ENCODE assay signal across 9 cellular contexts in genomic region chr22:45316796-45317526, GRCh38. TPM values are rescaled to one million over a fixed set of nuclear protein-coding genes. Genes with fewer than 3 reads are reported as not detected.
DNase-seq lines count a peak whose midpoint lies in the region; ATAC-seq and TF ChIP-seq lines count a peak whose summit lies in the region.
"Had no signal": no experiment of that assay in that cellular context is flagged by ENCODE, and none has a peak within 500 bp of the region (broad histone marks: within the 10 kb centered on the region; RNA-seq: fewer than 3 reads in every experiment).

No MANE protein-coding gene starts in this region.

- ATAC-seq in CD8-positive, alpha-beta T cell = no peak
- ATAC-seq in GM19023 (IDR thresholded peaks at IDR 0.05; ENCODE audit: unreplicated experiment) = no peak

- 74 to 82% methylated on average over 9 of the region's 9 CpGs for WGBS in esophagus squamous epithelium, 2 donors
- 78% methylated on average over 9 of the region's 9 CpGs for WGBS in prostate gland

- H3K27ac ChIP-seq in CD8-positive, alpha-beta T cell (ENCODE audit: low read depth, low read length) = peak overlapping the region; percentile 97
- H3K27ac ChIP-seq in SK-N-MC = 0 out of 2 replicates have a peak overlapping the region, but pooled peaks have one; percentile 35
- peak overlapping the region; percentile 65 to 93 (median 88) for H3K27ac ChIP-seq in esophagus squamous epithelium
- H3K27ac ChIP-seq in prostate gland = peak overlapping the region; percentile 87 to 91

- H3K36me3 Mint-ChIP-seq in CD8-positive, alpha-beta T cell = peaks cover 20% of the 10 kb centered on the region

- intact Hi-C loops in CD8-positive, alpha-beta T cell (cut with DNase I, micrococcal nuclease) = loop anchor here in 1 of 2 experiments (5.0 kb wide), 2 partner anchors 95 to 145 kb away; partner anchors contain the start of genes RIBC2 and SMC1B
- intact Hi-C loops in esophagus squamous epithelium (cut with DNase I) = no loop called here
- intact Hi-C loops in prostate gland (cut with DNase I) = loop anchor here (5.0 kb wide), 1 partner anchor 235 kb away; no protein-coding TSS in a partner anchor

- peaks cover 79% of the 10 kb centered on the region for H3K4me1 Mint-ChIP-seq in CD8-positive, alpha-beta T cell (ENCODE audit: low read depth)

- H3K27me3 ChIP-seq in CD8-positive, alpha-beta T cell (ENCODE audit: insufficient read depth, low read length) = no peaks in the 10 kb centered on the region
- H3K27me3 ChIP-seq in esophagus squamous epithelium (no peaks in the 10 kb centered on the region), prostate gland (replicated peaks; ENCODE audit: insufficient read depth) (no peaks in the 10 kb centered on the region)

- POLR2A ChIA-PET in CD8-positive, alpha-beta T cell (lab: Charles Lee) = interaction anchor here (3.2 kb wide), 1 partner anchor 8 kb away, joined by 19 read pairs; the partner anchor contains the start of gene FAM118A

- H3K9me3 ChIP-seq in CD8-positive, alpha-beta T cell (ENCODE audit: low read length) = no peaks in the 10 kb centered on the region
- H3K9me3 ChIP-seq in SK-N-MC (ENCODE audit: low read depth, low read length) (no peaks in the 10 kb centered on the region), esophagus squamous epithelium (no peaks in the 10 kb centered on the region), prostate gland (no peaks in the 10 kb centered on the region)

- no peaks in the 10 kb centered on the region for H3K27me3 Mint-ChIP-seq in CD8-positive, alpha-beta T cell (ENCODE audit: low read depth)

- CTCF ChIA-PET in CD8-positive, alpha-beta T cell (lab: Charles Lee) = interaction anchor here (1.1 to 1.6 kb wide), 2 partner anchors 14 to 97 kb away, joined by 4 to 5 read pairs; partner anchors contain the start of genes RIBC2 and SMC1B

- H3K4me3 Mint-ChIP-seq in CD8-positive, alpha-beta T cell = no peak overlapping the region

- H3K9ac ChIP-seq in SK-N-MC (ENCODE audit: insufficient read length) = no peak overlapping the region

- peaks cover 3% of the 10 kb centered on the region for H3K36me3 ChIP-seq in CD8-positive, alpha-beta T cell (ENCODE audit: insufficient read depth, low read length)
- H3K36me3 ChIP-seq in SK-N-MC (ENCODE audit: insufficient read depth, low read length) (no peaks in the 10 kb centered on the region), esophagus squamous epithelium (peaks cover 0 to 10% (median 0%) of the 10 kb centered on the region in 3 donors), prostate gland (no peaks in the 10 kb centered on the region)

- H3K27ac Mint-ChIP-seq in CD8-positive, alpha-beta T cell = peak overlapping the region; percentile 100

- TF ChIP-seq POLR2A in esophagus squamous epithelium (IDR thresholded peaks at IDR 0.05) (no peak), prostate gland (IDR thresholded peaks at IDR 0.05) (no peak)

- H3K4me1 ChIP-seq in CD8-positive, alpha-beta T cell (ENCODE audit: insufficient read depth, low read length) = peaks cover 39% of the 10 kb centered on the region
- peaks cover 11 to 90% (median 35%) of the 10 kb centered on the region in 3 donors for H3K4me1 ChIP-seq in esophagus squamous epithelium
- peaks cover 22% of the 10 kb centered on the region for H3K4me1 ChIP-seq in prostate gland (replicated peaks)

- H3K4me3 ChIP-seq in CD8-positive, alpha-beta T cell (ENCODE audit: low read depth, low read length) = no peak overlapping the region
- H3K4me3 ChIP-seq in SK-N-MC (no peak overlapping the region), esophagus squamous epithelium (no peak overlapping the region), prostate gland (no peak overlapping the region)

- no peak for TF ChIP-seq CTCF in CD8-positive, alpha-beta T cell (IDR thresholded peaks at IDR 0.05)
- TF ChIP-seq CTCF in esophagus squamous epithelium (IDR thresholded peaks at IDR 0.05) (no peak), prostate gland (IDR thresholded peaks at IDR 0.05) (no peak), GM20000 (IDR thresholded peaks at IDR 0.05; ENCODE audit: extremely low read depth, missing control alignments) (no peak)

- no peaks in the 10 kb centered on the region for H3K9me3 Mint-ChIP-seq in CD8-positive, alpha-beta T cell

- no peak for DNase-seq in CD8-positive, alpha-beta T cell
- DNase-seq in SK-N-MC (ENCODE audit: low read depth, low spot score) (no peak), esophagus squamous epithelium (lab: John Stamatoyannopoulos, UW) (no peak), prostate gland (ENCODE audit: low spot score) (no peak), NCI-H128 (lab: John Stamatoyannopoulos, UW; ENCODE audit: unreplicated experiment) (no peak), GM20000 (ENCODE audit: low spot score) (no peak), hypothalamus (lab: John Stamatoyannopoulos, UW) (no peak)

RNA-seq across cellular contexts. Expression of gene FAM118A, which starts 7.2 kb away (rescaled TPM):
- 100 to 1,000 TPM; 194 to 196 TPM for total RNA-seq in CD8-positive, alpha-beta T cell
- total RNA-seq in esophagus squamous epithelium = 10 to 100 TPM; 12.5 to 95.4 (median 18.8) TPM
- total RNA-seq in prostate gland = 100 to 1,000 TPM in 1 of 2 donors, 10 to 100 TPM in 1; 60.8 to 215 TPM

RNA-seq across cellular contexts. Expression of gene UPK3A, which starts 32.2 kb away (rescaled TPM):
- total RNA-seq in CD8-positive, alpha-beta T cell = not detected
- not detected for total RNA-seq in esophagus squamous epithelium
- 100 to 1,000 TPM in 1 of 2 donors, 10 to 100 TPM in 1; 12.6 to 103 TPM for total RNA-seq in prostate gland
- total RNA-seq: lung microvascular endothelial cell had no signal

Comparison
In these comparisons a context has a peak if more than half of its experiments do, and no peak if none do; other contexts are left out.
1. H3K27ac ChIP-seq: peak in every context shown above with its lines; median percentile 97 in CD8-positive, alpha-beta T cell; 89 in prostate gland; 88 in esophagus squamous epithelium; 35 in SK-N-MC.
2. RNA of gene UPK3A, which starts 32.2 kb away (total RNA-seq): 12.6 to 103 TPM in prostate gland; not detected in CD8-positive, alpha-beta T cell and not detected in esophagus squamous epithelium; every median in the first group is over 10 times any median in the second.